8 cellular contexts compared by ENCODE assay signal in genomic region chr19:29665826-29666633, GRCh38. TPM values are rescaled to one million over a fixed set of nuclear protein-coding genes. Genes with fewer than 3 reads are reported as not detected.
DNase-seq lines count a peak whose midpoint lies in the region; ATAC-seq, FAIRE-seq and TF ChIP-seq lines count a peak whose summit lies in the region.

No MANE protein-coding gene starts in this region.

- TF ChIP-seq POLR2A in breast epithelium (IDR thresholded peaks at IDR 0.05) = no peak

- peak overlapping the region; percentile 92; the same call in 1 of the 2 replicates for H2AFZ ChIP-seq in Loucy (ENCODE audit: low read length)

- ATAC-seq in activated CD4-positive, alpha-beta T cell treated with anti-CD3 and anti-CD28 coated beads for 36 hours = no peak
- no peak for ATAC-seq in stimulated activated naive CD8-positive, alpha-beta T cell treated with anti-CD3 and anti-CD28 coated beads, Interleukin-15, Interleukin-2, amounts not matched to agents 100 U/mL and 50 U/mL, for 24 hours

- peak overlapping the region; percentile 95 for H3K4me3 ChIP-seq in Loucy (ENCODE audit: low read length, poor library complexity, severe bottlenecking)
- H3K4me3 ChIP-seq in breast epithelium = peak overlapping the region; percentile 88 to 98 (median 96)
- peak overlapping the region; percentile 60 to 83 for H3K4me3 ChIP-seq in kidney (ENCODE audit: low read length in 2 of 2)

- TF ChIP-seq CTCF in Loucy (conservative IDR thresholded peaks at IDR 0.05; ENCODE audit: low read length) (no peak), breast epithelium (IDR thresholded peaks at IDR 0.05) (no peak), kidney (IDR thresholded peaks at IDR 0.05; ENCODE audit: borderline replicate concordance, extremely low read depth, insufficient read depth) (no peak)

- H3K27me3 ChIP-seq in Loucy (ENCODE audit: insufficient read depth, low read length, poor library complexity, severe bottlenecking) = no peaks in the 10 kb centered on the region
- H3K27me3 ChIP-seq in breast epithelium = no peaks in the 10 kb centered on the region

- H3K4me1 Mint-ChIP-seq in activated CD4-positive, alpha-beta T cell treated with anti-CD3 and anti-CD28 coated beads for 36 hours = peaks cover 73% of the 10 kb centered on the region

- H3F3A ChIP-seq in Loucy (ENCODE audit: low read depth) = no peaks in the 10 kb centered on the region

- peak; percentile 46 for DNase-seq in activated CD4-positive, alpha-beta T cell treated with anti-CD3 and anti-CD28 coated beads for 36 hours
- no peak for DNase-seq in activated CD4-positive, alpha-beta T cell treated with anti-CD3 and anti-CD28 coated beads, Interleukin-2, amount 50 U/mL, for 1 hour
- peak in 1 of 2 donors; percentile 52 for DNase-seq in breast epithelium (ENCODE audit: low spot score in 2 of 2)
- DNase-seq in kidney = peak; percentile 84
- DNase-seq in stimulated activated naive CD8-positive, alpha-beta T cell treated with anti-CD3 and anti-CD28 coated beads, Interleukin-15, Interleukin-2, amounts not matched to agents 100 U/mL and 50 U/mL, for 24 hours = peak; percentile 34
- no peak for DNase-seq in HuH-7.5 (ENCODE audit: low spot score)
- no peak for DNase-seq in SHP77 treated with DMSO at 0.1 percent for 48 hours (lab: John Stamatoyannopoulos, UW)

- no peaks in the 10 kb centered on the region for H3K9me3 ChIP-seq in Loucy (ENCODE audit: insufficient read depth, low read depth, low read length)
- H3K9me3 ChIP-seq in breast epithelium = no peaks in the 10 kb centered on the region
- no peaks in the 10 kb centered on the region for H3K9me3 ChIP-seq in kidney (ENCODE audit: control insufficient read depth in 1 of 2, low read length in 2 of 2)

- H3K9ac ChIP-seq in Loucy (ENCODE audit: low read depth, low read length, poor library complexity, severe bottlenecking) (peak overlapping the region; percentile 78), kidney (ENCODE audit: low read length in 2 of 2) (peak overlapping the region; percentile 54 to 72)

- POLR2A ChIA-PET in activated CD4-positive, alpha-beta T cell treated with anti-CD3 and anti-CD28 coated beads for 36 hours (lab: Charles Lee) = interaction anchor here (0.6 to 1.4 kb wide), 5 partner anchors 41 to 60 kb away, joined by 3 to 7 read pairs (median 5); partner anchors contain the start of genes C19orf12 and POP4

- no peak for FAIRE-seq in kidney (lab: Jason Lieb, UNC)

- intact Hi-C loops in activated CD4-positive, alpha-beta T cell treated with anti-CD3 and anti-CD28 coated beads for 36 hours (cut with DNase I, micrococcal nuclease) = loop anchor here (1.0 to 10.0 kb wide), 13 partner anchors 14 to 1549 kb away; partner anchors contain the start of genes C19orf12 (in 1 of the 2), POP4 (in 1 of the 2), UQCRFS1 (in 1 of the 2) and URI1 (in 1 of the 2)
- intact Hi-C loops in breast epithelium (cut with DNase I; ENCODE audit: low total_unique reads) = no loop called here
- intact Hi-C loops in kidney (cut with DNase I) = no loop called here

- peak overlapping the region; percentile 96 for H3K27ac Mint-ChIP-seq in activated CD4-positive, alpha-beta T cell treated with anti-CD3 and anti-CD28 coated beads for 36 hours

- no peaks in the 10 kb centered on the region for H3K27me3 Mint-ChIP-seq in activated CD4-positive, alpha-beta T cell treated with anti-CD3 and anti-CD28 coated beads for 36 hours

- peaks cover 43% of the 10 kb centered on the region for H3K4me1 ChIP-seq in Loucy (ENCODE audit: insufficient read depth, low read length, poor library complexity, severe bottlenecking)
- peaks cover 31 to 41% of the 10 kb centered on the region in 2 donors for H3K4me1 ChIP-seq in breast epithelium
- H3K4me1 ChIP-seq in kidney (ENCODE audit: control insufficient read depth in 1 of 2, insufficient read depth in 1 of 2, low read depth in 1 of 2, low read length in 2 of 2) = peaks cover 3 to 25% of the 10 kb centered on the region in 2 donors

- H3K4me2 ChIP-seq in Loucy (ENCODE audit: low read depth, low read length, poor library complexity, severe bottlenecking) = peak overlapping the region; percentile 88

- H3K36me3 Mint-ChIP-seq in activated CD4-positive, alpha-beta T cell treated with anti-CD3 and anti-CD28 coated beads for 36 hours (ENCODE audit: low read depth) = peaks cover 28% of the 10 kb centered on the region

- H3K4me3 Mint-ChIP-seq in activated CD4-positive, alpha-beta T cell treated with anti-CD3 and anti-CD28 coated beads for 36 hours = peak overlapping the region; percentile 87

- H3K9me3 Mint-ChIP-seq in activated CD4-positive, alpha-beta T cell treated with anti-CD3 and anti-CD28 coated beads for 36 hours (ENCODE audit: low read depth) = no peaks in the 10 kb centered on the region

- H3K27ac ChIP-seq in breast epithelium (peak overlapping the region; percentile 91 to 98), kidney (ENCODE audit: low read depth in 2 of 2, low read length in 2 of 2) (peak overlapping the region; percentile 47 to 81)

- H3K36me3 ChIP-seq in Loucy (ENCODE audit: insufficient read depth, low read length) (no peaks in the 10 kb centered on the region), breast epithelium (no peaks in the 10 kb centered on the region), kidney (ENCODE audit: control insufficient read depth in 1 of 2, insufficient read depth in 2 of 2, low read length in 2 of 2) (no peaks in the 10 kb centered on the region)

- H3K79me2 ChIP-seq in Loucy (ENCODE audit: insufficient read depth, low read length) = peaks cover 55% of the 10 kb centered on the region

- H4K20me1 ChIP-seq in Loucy (ENCODE audit: insufficient read depth, low read length, poor library complexity, severe bottlenecking) = no peaks in the 10 kb centered on the region

- H3K9me2 ChIP-seq in Loucy (replicated peaks; ENCODE audit: low read depth, low read length) = no peaks in the 10 kb centered on the region

- CTCF ChIA-PET in activated CD4-positive, alpha-beta T cell treated with anti-CD3 and anti-CD28 coated beads for 36 hours (lab: Charles Lee) = interaction anchor here (0.8 to 5.2 kb wide), 13 partner anchors 9 to 71 kb away, joined by 3 to 55 read pairs (median 5); partner anchors contain the start of genes C19orf12 and POP4

RNA-seq across cellular contexts. Expression of gene PLEKHF1, which starts 0.8 kb away (rescaled TPM):
- 10 to 100 TPM; 25.4 to 26.6 TPM for total RNA-seq in activated CD4-positive, alpha-beta T cell treated with anti-CD3 and anti-CD28 coated beads for 36 hours
- 10 to 100 TPM; 29.8 to 71.4 (median 58.7) TPM for total RNA-seq in breast epithelium
- total RNA-seq in kidney = 11.7 TPM
- polyA plus RNA-seq in kidney (ENCODE audit: insufficient read depth, low read depth, low replicate concordance) = 7.1 TPM

RNA-seq across cellular contexts. Expression of gene C19orf12, which starts 49.0 kb away (rescaled TPM):
- total RNA-seq in activated CD4-positive, alpha-beta T cell treated with anti-CD3 and anti-CD28 coated beads for 36 hours = 10 to 100 TPM; 26.7 to 35.7 TPM
- total RNA-seq in breast epithelium (100 to 1,000 TPM in 1 of 3 donors, 10 to 100 TPM in 2; 42.7 to 230 (median 53.7) TPM), kidney (21.2 TPM)
- polyA plus RNA-seq in kidney (ENCODE audit: insufficient read depth, low read depth, low replicate concordance) = 27.1 TPM

RNA-seq across cellular contexts. Expression of gene POP4, which starts 59.9 kb away (rescaled TPM):
- total RNA-seq in activated CD4-positive, alpha-beta T cell treated with anti-CD3 and anti-CD28 coated beads for 36 hours = 100 to 1,000 TPM; 101 to 136 TPM
- total RNA-seq in breast epithelium = 10 to 100 TPM; 52.1 to 63.7 (median 58.7) TPM
- total RNA-seq in kidney = 60.5 TPM
- 87.9 TPM for polyA plus RNA-seq in kidney (ENCODE audit: insufficient read depth, low read depth, low replicate concordance)

Comparison
In these comparisons a context has a peak if more than half of its experiments do, and no peak if none do; other contexts are left out.
1. DNase-seq: peak in activated CD4-positive, alpha-beta T cell treated with anti-CD3 and anti-CD28 coated beads for 36 hours (single experiment), kidney (single experiment) and stimulated activated naive CD8-positive, alpha-beta T cell treated with anti-CD3 and anti-CD28 coated beads, Interleukin-15, Interleukin-2, amounts not matched to agents 100 U/mL and 50 U/mL, for 24 hours (single experiment); none in activated CD4-positive, alpha-beta T cell treated with anti-CD3 and anti-CD28 coated beads, Interleukin-2, amount 50 U/mL, for 1 hour (single experiment), HuH-7.5 (single experiment) and SHP77 treated with DMSO at 0.1 percent for 48 hours (single experiment).
2. intact Hi-C loops: an anchor here in activated CD4-positive, alpha-beta T cell treated with anti-CD3 and anti-CD28 coated beads for 36 hours (1.0 to 10.0 kb wide); none called in breast epithelium and kidney.
3. Peak in every context shown above with its lines, with median percentiles within 50 percentile points of each other: H3K4me3 ChIP-seq.